In the genomic region with DNA sequence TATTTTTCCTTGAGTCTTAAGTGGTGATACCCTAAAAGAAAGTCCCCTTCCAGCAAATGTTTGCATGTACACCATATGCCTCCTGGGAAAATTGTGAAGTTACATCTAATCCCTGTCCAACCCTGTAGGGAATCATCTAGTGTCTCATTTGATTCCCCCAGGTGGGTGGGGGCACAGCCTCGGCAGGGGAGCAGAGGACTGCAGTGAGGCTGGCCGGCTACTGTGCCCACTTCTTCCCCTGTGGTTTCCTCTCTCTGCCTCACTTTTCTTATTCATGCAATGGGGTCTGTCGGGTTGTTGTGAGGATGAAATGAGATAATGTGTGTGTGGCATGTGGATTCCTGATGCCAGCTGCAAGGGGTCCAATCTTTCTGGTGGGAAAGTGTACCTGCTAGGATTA, we compare ENCODE assay signal across 22 cellular contexts.
"Had no signal": no experiment of that assay in that cellular context is flagged by ENCODE, and none has a peak within 500 bp of the region (broad histone marks: within the 10 kb centered on the region; RNA-seq: fewer than 3 reads in every experiment).

No MANE protein-coding gene starts in this region.

- H3K27ac ChIP-seq: lower lobe of right lung, suprapubic skin had no signal

- H3K36me3 ChIP-seq: lower lobe of right lung, suprapubic skin, transverse colon had no signal

- H3K4me3 ChIP-seq: lower lobe of right lung, suprapubic skin, transverse colon had no signal

- H3K36me3 Mint-ChIP-seq: activated CD4-positive, alpha-beta memory T cell treated with anti-CD3 and anti-CD28 coated beads for 36 hours; activated naive CD8-positive, alpha-beta T cell; brain; WTC11 had no signal

- FAIRE-seq: colon had no signal

- H3K27ac Mint-ChIP-seq: activated CD4-positive, alpha-beta memory T cell treated with anti-CD3 and anti-CD28 coated beads for 36 hours; activated naive CD8-positive, alpha-beta T cell; activated T-helper 1 cell treated with anti-CD3 and anti-CD28 coated beads, Interleukin-12 subunit alpha, Interleukin-12 subunit beta, Interleukin-2, Interleukin-4 antibody, amounts not matched to agents 30 ng/mL and 10 ng/mL and 1 ng/mL, durations not matched to agents 14 hours and 24 hours and 36 hours had no signal

- ATAC-seq: left colon; lower lobe of right lung; stimulated activated naive CD8-positive, alpha-beta T cell treated with anti-CD3 and anti-CD28 coated beads, Interleukin-15, Interleukin-2, amounts not matched to agents 100 U/mL and 50 U/mL, for 24 hours; WTC11 had no signal

- H3K4me3 Mint-ChIP-seq: activated CD4-positive, alpha-beta memory T cell treated with anti-CD3 and anti-CD28 coated beads for 36 hours; activated T-helper 1 cell treated with anti-CD3 and anti-CD28 coated beads, Interleukin-12 subunit alpha, Interleukin-12 subunit beta, Interleukin-2, Interleukin-4 antibody, amounts not matched to agents 30 ng/mL and 10 ng/mL and 1 ng/mL, durations not matched to agents 14 hours and 24 hours and 36 hours; brain; WTC11 had no signal

- H3K9me3 ChIP-seq: lower lobe of right lung, suprapubic skin, transverse colon had no signal

- DNase-seq: activated CD4-positive, alpha-beta T cell treated with anti-CD3 and anti-CD28 coated beads for 4 hours; activated gamma-delta T cell treated with Interleukin-2 at 50 U/mL for 16 hours; activated T-cell treated with anti-CD3 and anti-CD28 coated beads for 4 hours; caudate nucleus; dorsolateral prefrontal cortex; foreskin melanocyte; hypothalamus; islet precursor cell; left colon; lower lobe of right lung; midbrain; nucleus accumbens; retina; stimulated activated naive CD8-positive, alpha-beta T cell treated with anti-CD3 and anti-CD28 coated beads, Interleukin-15, Interleukin-2, amounts not matched to agents 100 U/mL and 50 U/mL, for 24 hours; transverse colon had no signal
